ENCODE assay signal across 8 cellular contexts in genomic region chr12:123131879-123132402, GRCh38. TPM values are rescaled to one million over a fixed set of nuclear protein-coding genes. Genes with fewer than 3 reads are reported as not detected.
DNase-seq lines count a peak whose midpoint lies in the region; ATAC-seq and TF ChIP-seq lines count a peak whose summit lies in the region.

No MANE protein-coding gene starts in this region.

- TF ChIP-seq RAD21 in SK-N-SH (IDR thresholded peaks at IDR 0.05; ENCODE audit: low read length), result no peak

- H4K20me1 ChIP-seq in SK-N-SH (ENCODE audit: insufficient read depth), result no peaks in the 10 kb centered on the region

- H3K79me2 ChIP-seq in SK-N-SH (ENCODE audit: insufficient read depth), result peaks cover 13% of the 10 kb centered on the region; the same call in 1 of the 2 replicates

- CTCF ChIA-PET in SK-N-SH (lab: Yijun Ruan, JAX), result interaction anchor here (0.8 kb wide), 1 partner anchor 88 kb away, joined by 3 read pairs; no protein-coding TSS in a partner anchor

- ATAC-seq in SK-N-SH treated with all-trans-retinoic acid at 6 μM for 48 hours (peak; percentile 28), T-helper 17 cell (peak; percentile 91), gastroesophageal sphincter (peak; percentile 3), HG03520 (IDR thresholded peaks at IDR 0.05; ENCODE audit: unreplicated experiment) (no peak)

- WGBS in SK-N-SH (ENCODE audit: low lambda C conversion rate), result 96% methylated on average over 10 of the region's 12 CpGs
- 63% methylated on average over 3 to 9 of the region's 12 CpGs for WGBS in gastroesophageal sphincter (ENCODE audit: low coverage in 1 of 2), 2 donors

- peaks cover 17% of the 10 kb centered on the region for H3K4me1 Mint-ChIP-seq in T-helper 17 cell

- no peaks in the 10 kb centered on the region for H3K27me3 ChIP-seq in SK-N-SH (ENCODE audit: insufficient read depth)
- no peaks in the 10 kb centered on the region for H3K27me3 ChIP-seq in gastroesophageal sphincter
- no peaks in the 10 kb centered on the region for H3K27me3 ChIP-seq in stomach smooth muscle (ENCODE audit: control insufficient read depth in 1 of 2, insufficient read depth in 2 of 2, low read length in 2 of 2)

- H3K27me3 Mint-ChIP-seq in T-helper 17 cell, result no peaks in the 10 kb centered on the region

- peaks cover 7% of the 10 kb centered on the region for H3F3A ChIP-seq in SK-N-SH (replicated peaks; ENCODE audit: insufficient read depth)

- H3K4me3 Mint-ChIP-seq in T-helper 17 cell, result peak overlapping the region; percentile 71

- H2AFZ ChIP-seq in SK-N-SH (ENCODE audit: low read depth), result no peak overlapping the region

- POLR2A ChIA-PET in SK-N-SH (lab: Yijun Ruan, JAX), result no interaction called here

- TF ChIP-seq POLR2A in gastroesophageal sphincter (IDR thresholded peaks at IDR 0.05), result no peak

- H3K4me2 ChIP-seq in SK-N-SH, result no peak overlapping the region

- H3K27ac ChIP-seq in SK-N-SH (ENCODE audit: low read depth in 2 of 2, low read length in 1 of 2) (no peak overlapping the region), gastroesophageal sphincter (peak overlapping the region in 3 of 4 donors; percentile 68 to 76 (median 71)), stomach smooth muscle (ENCODE audit: low read length) (peak overlapping the region; percentile 60)

- DNase-seq in SK-N-SH (no peak), T-helper 17 cell (peak in 1 of 3 donors; percentile 13), kidney glomerular epithelial cell (lab: John Stamatoyannopoulos, UW) (no peak), Ammon's horn (ENCODE audit: low spot score) (no peak)

- H3K4me3 ChIP-seq in SK-N-SH (ENCODE audit: low read depth in 2 of 2, low read length in 1 of 2), result no peak overlapping the region
- H3K4me3 ChIP-seq in gastroesophageal sphincter, result no peak overlapping the region
- peak overlapping the region; percentile 1 to 40 for H3K4me3 ChIP-seq in stomach smooth muscle (ENCODE audit: low read length in 2 of 2)

- H3K36me3 ChIP-seq in SK-N-SH (replicated peaks in 1 of 2; ENCODE audit: control insufficient read depth in 1 of 2, insufficient read depth in 2 of 2, low read length in 1 of 2), result no peaks in the 10 kb centered on the region
- no peaks in the 10 kb centered on the region for H3K36me3 ChIP-seq in gastroesophageal sphincter
- no peaks in the 10 kb centered on the region for H3K36me3 ChIP-seq in stomach smooth muscle (ENCODE audit: control insufficient read depth in 2 of 2, insufficient read depth in 2 of 2, low read length in 2 of 2)

- H3K36me3 Mint-ChIP-seq in T-helper 17 cell (ENCODE audit: low read depth), result no peaks in the 10 kb centered on the region

- H3K9me3 ChIP-seq in SK-N-SH (no peaks in the 10 kb centered on the region), T-helper 17 cell (ENCODE audit: control insufficient read depth, low read length, poor library complexity, severe bottlenecking) (no peaks in the 10 kb centered on the region), gastroesophageal sphincter (no peaks in the 10 kb centered on the region), stomach smooth muscle (ENCODE audit: control insufficient read depth in 2 of 2, low read length in 2 of 2) (no peaks in the 10 kb centered on the region)

- no peak for TF ChIP-seq EP300 in SK-N-SH (IDR thresholded peaks at IDR 0.05; ENCODE audit: borderline replicate concordance in 1 of 2, low read depth in 1 of 2, low read length in 1 of 2)
- TF ChIP-seq EP300 in gastroesophageal sphincter (IDR thresholded peaks at IDR 0.05), result no peak

- H3K4me1 ChIP-seq in SK-N-SH (ENCODE audit: control insufficient read depth in 1 of 2, insufficient read depth in 2 of 2, low read depth in 1 of 2, low read length in 1 of 2) (peaks cover 5 to 8% of the 10 kb centered on the region in 2 experiments; a peak in 1 of 4 replicates), gastroesophageal sphincter (peaks cover 0 to 51% (median 15%) of the 10 kb centered on the region in 3 donors), stomach smooth muscle (ENCODE audit: control insufficient read depth, insufficient read depth, low read length) (peaks cover 17% of the 10 kb centered on the region)

- H3K27ac Mint-ChIP-seq in T-helper 17 cell, result peak overlapping the region; percentile 72

- H3K9me2 ChIP-seq in SK-N-SH, result no peaks in the 10 kb centered on the region

- TF ChIP-seq CTCF in SK-N-SH (IDR thresholded peaks at IDR 0.05), result no peak
- no peak for TF ChIP-seq CTCF in gastroesophageal sphincter (IDR thresholded peaks at IDR 0.05)

- H3K9ac ChIP-seq in SK-N-SH (no peak overlapping the region), stomach smooth muscle (ENCODE audit: low read length in 2 of 2) (peak overlapping the region in 1 of 2 donors; percentile 51)

TF ChIP-seq in SK-N-SH treated with all-trans-retinoic acid at 6 μM for 48 hours, 23 proteins besides CTCF, POLR2A, EP300 and RAD21:
- TF ChIP-seq CSRNP3 (CRISPR knock-in tag; IDR thresholded peaks at IDR 0.05) (no peak), ZFP3 (CRISPR knock-in tag; IDR thresholded peaks at IDR 0.05) (no peak), SNAI2 (CRISPR knock-in tag; IDR thresholded peaks at IDR 0.05) (no peak), OSR1 (CRISPR knock-in tag; IDR thresholded peaks at IDR 0.05) (no peak), ISL1 (CRISPR knock-in tag; IDR thresholded peaks at IDR 0.05) (no peak), ZC3H10 (CRISPR knock-in tag; IDR thresholded peaks at IDR 0.05) (no peak)

TF ChIP-seq in SK-N-SH, 30 proteins besides CTCF, POLR2A, EP300 and RAD21:
- TF ChIP-seq JUND (IDR thresholded peaks at IDR 0.05) (no peak), SIN3A (IDR thresholded peaks at IDR 0.05; ENCODE audit: borderline replicate concordance, low read depth, low read length) (no peak), MEF2A (IDR thresholded peaks at IDR 0.05; ENCODE audit: borderline replicate concordance, low read depth) (no peak), FOXM1 (IDR thresholded peaks at IDR 0.05; ENCODE audit: low read depth) (no peak), MXI1 (IDR thresholded peaks at IDR 0.05; ENCODE audit: low read depth, low read length) (no peak), PBX3 (IDR thresholded peaks at IDR 0.05) (no peak), NFIC (IDR thresholded peaks at IDR 0.05; ENCODE audit: borderline replicate concordance) (no peak), RCOR1 (IDR thresholded peaks at IDR 0.05; ENCODE audit: low read length) (no peak), SMC3 (IDR thresholded peaks at IDR 0.05; ENCODE audit: low read depth, low read length) (no peak), NRF1 (IDR thresholded peaks at IDR 0.05; ENCODE audit: low read depth, low read length) (no peak), GABPA (IDR thresholded peaks at IDR 0.05; ENCODE audit: low read depth) (no peak), YY1 (IDR thresholded peaks at IDR 0.05; ENCODE audit: low read depth) (no peak), RXRA (IDR thresholded peaks at IDR 0.05; ENCODE audit: borderline replicate concordance, low read depth) (no peak), FOSL2 (IDR thresholded peaks at IDR 0.05; ENCODE audit: borderline replicate concordance, low read depth) (no peak), RFX5 (IDR thresholded peaks at IDR 0.05; ENCODE audit: low read length) (no peak), POLR2AphosphoS5 (IDR thresholded peaks at IDR 0.05; ENCODE audit: low read depth, low read length) (no peak), EZH2phosphoT487 (IDR thresholded peaks at IDR 0.05; ENCODE audit: borderline replicate concordance, low read depth) (no peak)
- TF ChIP-seq, protein P1, sequence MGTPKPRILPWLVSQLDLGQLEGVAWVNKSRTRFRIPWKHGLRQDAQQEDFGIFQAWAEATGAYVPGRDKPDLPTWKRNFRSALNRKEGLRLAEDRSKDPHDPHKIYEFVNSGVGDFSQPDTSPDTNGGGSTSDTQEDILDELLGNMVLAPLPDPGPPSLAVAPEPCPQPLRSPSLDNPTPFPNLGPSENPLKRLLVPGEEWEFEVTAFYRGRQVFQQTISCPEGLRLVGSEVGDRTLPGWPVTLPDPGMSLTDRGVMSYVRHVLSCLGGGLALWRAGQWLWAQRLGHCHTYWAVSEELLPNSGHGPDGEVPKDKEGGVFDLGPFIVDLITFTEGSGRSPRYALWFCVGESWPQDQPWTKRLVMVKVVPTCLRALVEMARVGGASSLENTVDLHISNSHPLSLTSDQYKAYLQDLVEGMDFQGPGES (IDR thresholded peaks at IDR 0.05; ENCODE audit: low read depth, low read length), result no peak
- TF ChIP-seq, protein P2, sequence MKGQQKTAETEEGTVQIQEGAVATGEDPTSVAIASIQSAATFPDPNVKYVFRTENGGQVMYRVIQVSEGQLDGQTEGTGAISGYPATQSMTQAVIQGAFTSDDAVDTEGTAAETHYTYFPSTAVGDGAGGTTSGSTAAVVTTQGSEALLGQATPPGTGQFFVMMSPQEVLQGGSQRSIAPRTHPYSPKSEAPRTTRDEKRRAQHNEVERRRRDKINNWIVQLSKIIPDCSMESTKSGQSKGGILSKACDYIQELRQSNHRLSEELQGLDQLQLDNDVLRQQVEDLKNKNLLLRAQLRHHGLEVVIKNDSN (IDR thresholded peaks at IDR 0.05; ENCODE audit: borderline replicate concordance, low read depth), result no peak

RNA-seq across cellular contexts. Expression of gene PITPNM2, which starts 18.9 kb away (rescaled TPM):
- polyA plus RNA-seq in SK-N-SH (2012; rRNA removed), result 2.6 and 3.7 TPM in 2 replicates
- polyA plus RNA-seq in SK-N-SH (2012; cell fraction: cytosol; rRNA removed), result 1.3 and 2.0 TPM in 2 replicates
- polyA plus RNA-seq in SK-N-SH (2012; cell fraction: nucleus; rRNA removed), result 12.7 and 16.1 TPM in 2 replicates
- total RNA-seq in T-helper 17 cell, result 10 to 100 TPM; 21.7 to 47.9 TPM
- total RNA-seq in gastroesophageal sphincter, result 10 to 100 TPM in 3 of 4 donors, 1 to 10 TPM in 1; 9.9 to 20.4 (median 16.4) TPM

Comparison
In these comparisons a context has a peak if more than half of its experiments do, and no peak if none do; other contexts are left out.
1. H3K27ac ChIP-seq: peak in gastroesophageal sphincter (3 of 4) and stomach smooth muscle (single experiment); none in SK-N-SH (0 of 2).
2. H3K4me3 ChIP-seq: peak in stomach smooth muscle (2 of 2); none in SK-N-SH (0 of 2) and gastroesophageal sphincter (0 of 2).